16 cellular contexts compared by ENCODE assay signal in the genomic region with DNA sequence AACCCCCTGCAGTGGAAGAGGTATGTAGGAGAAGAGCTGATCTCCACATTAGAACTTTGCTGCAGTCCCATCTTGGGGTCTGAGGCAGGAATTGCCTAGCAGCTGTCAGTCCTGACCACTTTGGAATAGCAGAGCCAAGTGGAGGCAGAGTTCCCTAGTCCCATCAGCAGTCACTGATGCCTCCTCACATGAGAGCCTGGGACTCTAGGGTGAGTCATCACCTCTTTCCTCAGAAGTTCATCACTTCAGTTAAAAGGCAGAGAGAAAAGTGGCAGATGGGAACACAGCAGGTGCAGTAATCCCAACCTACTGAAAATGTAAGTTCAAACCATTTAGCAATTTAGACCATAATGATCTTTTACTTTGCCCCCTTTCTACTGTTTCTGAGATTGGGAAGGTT.
DNase-seq lines count a peak whose midpoint lies in the region; ATAC-seq, FAIRE-seq and TF ChIP-seq lines count a peak whose summit lies in the region.
"Had no signal": no experiment of that assay in that cellular context is flagged by ENCODE, and none has a peak within 500 bp of the region (broad histone marks: within the 10 kb centered on the region; RNA-seq: fewer than 3 reads in every experiment).

No MANE protein-coding gene starts in this region.

- H3K9me3 ChIP-seq in astrocyte (ENCODE audit: insufficient read depth, low read depth, low read length) (no peaks in the 10 kb centered on the region), mesenchymal stem cell (ENCODE audit: control insufficient read depth, low read length) (peaks cover 5% of the 10 kb centered on the region)
- H3K9me3 ChIP-seq: left lung, prostate gland had no signal

- H3K27me3 ChIP-seq in astrocyte (ENCODE audit: insufficient read depth, low read length) (no peaks in the 10 kb centered on the region), mesenchymal stem cell (ENCODE audit: control insufficient read depth in 1 of 2, insufficient read depth in 1 of 2, low read length in 2 of 2) (peaks cover 0 to 5% of the 10 kb centered on the region in 2 experiments)
- H3K27me3 ChIP-seq: left lung had no signal

- H2BK12ac ChIP-seq in mesenchymal stem cell (ENCODE audit: low read length in 2 of 2): no peak overlapping the region

- DNase-seq in DMS53 (lab: John Stamatoyannopoulos, UW) (peak; percentile 82), HTR-8/SVneo (ENCODE audit: insufficient read length, low spot score) (peak; percentile 39), astrocyte (ENCODE audit: low read depth) (peak; percentile 23), mesenchymal stem cell (peak; percentile 36), foreskin melanocyte (no peak), MV-4-11 (lab: John Stamatoyannopoulos, UW) (no peak)
- DNase-seq in effector memory CD8-positive, alpha-beta T cell: no peak
- DNase-seq in stimulated activated CD4-positive, alpha-beta T cell treated with anti-CD3 and anti-CD28 coated beads, Interleukin-1b, Interleukin-23, amount 100 ng/mL, for 48 hours: no peak
- DNase-seq: anterior cingulate cortex, left lung, naive B cell, NCI-H1105, SW 1271 had no signal

- no peak overlapping the region for H3K23ac ChIP-seq in mesenchymal stem cell (ENCODE audit: low read length in 2 of 2)

- H2AFZ ChIP-seq in astrocyte (ENCODE audit: low read depth, low read length) (no peak overlapping the region), mesenchymal stem cell (ENCODE audit: low read depth, low read length) (no peak overlapping the region)

- no peak overlapping the region for H4K91ac ChIP-seq in mesenchymal stem cell (ENCODE audit: low read length)

- no peaks in the 10 kb centered on the region for H3K36me3 Mint-ChIP-seq in astrocyte (ENCODE audit: low read depth, unreplicated experiment)
- no peaks in the 10 kb centered on the region for H3K36me3 Mint-ChIP-seq in effector memory CD8-positive, alpha-beta T cell (ENCODE audit: insufficient read depth)
- H3K36me3 Mint-ChIP-seq: CD14-positive monocyte, naive B cell had no signal

- no peak overlapping the region for H2BK15ac ChIP-seq in mesenchymal stem cell (ENCODE audit: low read depth, poor library complexity, severe bottlenecking)

- no peak overlapping the region for H3K18ac ChIP-seq in mesenchymal stem cell (ENCODE audit: low read depth in 1 of 2, low read length in 2 of 2)

- no peak overlapping the region for H3K4ac ChIP-seq in mesenchymal stem cell (ENCODE audit: low read depth in 1 of 2, low read length in 2 of 2)

- H3K27ac Mint-ChIP-seq in astrocyte (ENCODE audit: unreplicated experiment): no peak overlapping the region
- no peak overlapping the region for H3K27ac Mint-ChIP-seq in effector memory CD8-positive, alpha-beta T cell
- H3K27ac Mint-ChIP-seq: naive B cell had no signal

- no peak for ATAC-seq in effector memory CD8-positive, alpha-beta T cell (replicated peaks)
- ATAC-seq: esophagus mucosa, left lung had no signal

- FAIRE-seq in HTR-8/SVneo (lab: Jason Lieb, UNC) (no peak), astrocyte (lab: Jason Lieb, UNC) (peak; percentile 26)

- TF ChIP-seq CTCF in astrocyte (IDR thresholded peaks at IDR 0.05; ENCODE audit: insufficient read depth, low read depth, low read length): no peak

- no peaks in the 10 kb centered on the region for H4K20me1 ChIP-seq in astrocyte (ENCODE audit: insufficient read depth, low read length)

- no peaks in the 10 kb centered on the region for H3K4me1 Mint-ChIP-seq in astrocyte (ENCODE audit: low read depth, unreplicated experiment)
- no peaks in the 10 kb centered on the region for H3K4me1 Mint-ChIP-seq in effector memory CD8-positive, alpha-beta T cell (ENCODE audit: low read depth in 2 of 2)
- H3K4me1 Mint-ChIP-seq: naive B cell had no signal

- H3K4me3 Mint-ChIP-seq in astrocyte (ENCODE audit: unreplicated experiment): no peak overlapping the region
- H3K4me3 Mint-ChIP-seq in effector memory CD8-positive, alpha-beta T cell: no peak overlapping the region
- H3K4me3 Mint-ChIP-seq: CD14-positive monocyte, naive B cell had no signal

- no peaks in the 10 kb centered on the region for H3K9me3 Mint-ChIP-seq in astrocyte (ENCODE audit: unreplicated experiment)
- no peaks in the 10 kb centered on the region for H3K9me3 Mint-ChIP-seq in effector memory CD8-positive, alpha-beta T cell

- H3K27me3 Mint-ChIP-seq in astrocyte (ENCODE audit: low read depth, unreplicated experiment): no peaks in the 10 kb centered on the region
- no peaks in the 10 kb centered on the region for H3K27me3 Mint-ChIP-seq in effector memory CD8-positive, alpha-beta T cell

- H3K14ac ChIP-seq in mesenchymal stem cell (ENCODE audit: low read length in 2 of 2): no peak overlapping the region

- no peaks in the 10 kb centered on the region for H3K79me1 ChIP-seq in mesenchymal stem cell (replicated peaks; ENCODE audit: low read length, poor library complexity, severe bottlenecking)

- H3K4me1 ChIP-seq in astrocyte (ENCODE audit: insufficient read depth, low read length): no peaks in the 10 kb centered on the region
- H3K4me1 ChIP-seq in mesenchymal stem cell (ENCODE audit: control insufficient read depth, insufficient read depth, low read depth, low read length): no peaks in the 10 kb centered on the region
- H3K4me1 ChIP-seq: left lung, prostate gland had no signal

- H3K9ac ChIP-seq in astrocyte (ENCODE audit: low read length): no peak overlapping the region
- H3K9ac ChIP-seq in mesenchymal stem cell (ENCODE audit: low read length): no peak overlapping the region

- H3K36me3 ChIP-seq in astrocyte (ENCODE audit: insufficient read depth, low read length) (no peaks in the 10 kb centered on the region), mesenchymal stem cell (ENCODE audit: control insufficient read depth in 1 of 2, insufficient read depth in 2 of 2, low read depth in 1 of 2, low read length in 2 of 2) (no peaks in the 10 kb centered on the region)
- H3K36me3 ChIP-seq: left lung, prostate gland had no signal

- H2BK5ac ChIP-seq in mesenchymal stem cell (ENCODE audit: low read depth, low read length, poor library complexity, severe bottlenecking): no peak overlapping the region

- no peak overlapping the region for H4K8ac ChIP-seq in mesenchymal stem cell (ENCODE audit: low read length)

- no peak overlapping the region for H3K27ac ChIP-seq in astrocyte (ENCODE audit: low read depth, low read length)
- H3K27ac ChIP-seq in mesenchymal stem cell (ENCODE audit: low read length, poor library complexity, severe bottlenecking): no peak overlapping the region
- H3K27ac ChIP-seq: left lung, prostate gland had no signal

- H2BK120ac ChIP-seq in mesenchymal stem cell (ENCODE audit: low read depth, low read length): no peak overlapping the region

- H3K4me2 ChIP-seq in astrocyte (ENCODE audit: low read length): no peak overlapping the region
- no peak overlapping the region for H3K4me2 ChIP-seq in mesenchymal stem cell (ENCODE audit: low read length, poor library complexity, severe bottlenecking)

- no peak overlapping the region for H3K4me3 ChIP-seq in astrocyte (ENCODE audit: insufficient read depth, low read depth, low read length)
- H3K4me3 ChIP-seq in mesenchymal stem cell (ENCODE audit: insufficient read depth in 1 of 2, low read depth in 1 of 2, low read length in 2 of 2): no peak overlapping the region
- H3K4me3 ChIP-seq: left lung, prostate gland had no signal

- no peaks in the 10 kb centered on the region for H3K79me2 ChIP-seq in astrocyte (ENCODE audit: insufficient read depth, low read length)

- H2AK5ac ChIP-seq in mesenchymal stem cell (ENCODE audit: low read length, severe bottlenecking): no peak overlapping the region

Comparison
In these comparisons a context has a peak if more than half of its experiments do, and no peak if none do; other contexts are left out.
1. DNase-seq: peak in DMS53 (single experiment), HTR-8/SVneo (single experiment), astrocyte (single experiment) and mesenchymal stem cell (single experiment); none in effector memory CD8-positive, alpha-beta T cell (0 of 3), foreskin melanocyte (single experiment), stimulated activated CD4-positive, alpha-beta T cell treated with anti-CD3 and anti-CD28 coated beads, Interleukin-1b, Interleukin-23, amount 100 ng/mL, for 48 hours (single experiment) and MV-4-11 (single experiment).